ENCODE assay signal across 19 cellular contexts in the genomic region with DNA sequence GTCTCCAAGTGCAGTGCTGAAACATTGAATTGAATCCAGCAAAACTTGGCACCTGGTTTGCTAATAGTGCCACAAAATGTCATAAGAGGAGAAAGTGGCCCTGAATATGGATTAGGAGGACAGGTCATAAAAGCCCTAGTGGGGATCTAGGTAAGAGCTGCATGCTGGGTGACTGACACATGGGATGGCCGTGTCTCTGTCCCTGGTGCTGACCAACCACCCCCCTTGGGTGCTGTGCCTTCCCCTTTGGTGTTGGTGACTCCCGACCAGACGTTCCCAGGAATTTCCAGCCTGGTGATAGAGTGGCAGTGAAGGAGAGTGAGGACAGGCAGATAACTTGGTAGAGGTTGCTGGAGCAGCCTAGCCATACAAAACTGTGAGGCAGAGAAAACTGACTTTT.
A peak's percentile ranks its signal among the peaks of the same experiment; 100 is the strongest.
DNase-seq lines count a peak whose midpoint lies in the region; ATAC-seq and TF ChIP-seq lines count a peak whose summit lies in the region.
"Had no signal": no experiment of that assay in that cellular context is flagged by ENCODE, and none has a peak within 500 bp of the region (broad histone marks: within the 10 kb centered on the region; RNA-seq: fewer than 3 reads in every experiment).

No MANE protein-coding gene starts in this region.

- no peaks in the 10 kb centered on the region for H3K36me3 Mint-ChIP-seq in activated CD4-positive, alpha-beta T cell treated with anti-CD3 and anti-CD28 coated beads for 36 hours (ENCODE audit: low read depth)
- H3K36me3 Mint-ChIP-seq: brain had no signal

- H3K9me3 ChIP-seq in HEK293 (ENCODE audit: control insufficient read depth, insufficient read depth, low read depth, low read length), result no peaks in the 10 kb centered on the region
- no peaks in the 10 kb centered on the region for H3K9me3 ChIP-seq in esophagus muscularis mucosa
- H3K9me3 ChIP-seq: suprapubic skin had no signal

- no peaks in the 10 kb centered on the region for H3K4me1 Mint-ChIP-seq in activated CD4-positive, alpha-beta T cell treated with anti-CD3 and anti-CD28 coated beads for 36 hours
- H3K4me1 Mint-ChIP-seq: brain had no signal

- H3K36me3 ChIP-seq in HEK293 (ENCODE audit: control insufficient read depth in 2 of 2, insufficient read depth in 1 of 2, low read length in 2 of 2), result peaks cover 0 to 9% of the 10 kb centered on the region in 2 experiments; a peak in 1 of 3 replicates
- no peaks in the 10 kb centered on the region for H3K36me3 ChIP-seq in esophagus muscularis mucosa
- H3K36me3 ChIP-seq: suprapubic skin had no signal

- H3K27ac Mint-ChIP-seq in activated CD4-positive, alpha-beta T cell treated with anti-CD3 and anti-CD28 coated beads for 36 hours, result no peak overlapping the region
- H3K27ac Mint-ChIP-seq: brain; effector memory CD8-positive, alpha-beta T cell; T-helper 1 cell treated with Interleukin-12 subunit alpha and Interleukin-12 subunit beta and Interleukin-4 antibody, amounts not matched to agents 30 μg/mL and 1 μg/mL, for 36 hours had no signal

- no peak for TF ChIP-seq EP300 in esophagus muscularis mucosa (IDR thresholded peaks at IDR 0.05)

- H3K27ac ChIP-seq in HEK293 (ENCODE audit: extremely low read depth, low read depth, low read length) (no peak overlapping the region), RWPE1 (no peak overlapping the region), esophagus muscularis mucosa (replicated peaks in 1 of 4) (no peak overlapping the region)
- H3K27ac ChIP-seq: parathyroid adenoma, PC-9, suprapubic skin had no signal

- intact Hi-C loops in activated CD4-positive, alpha-beta T cell treated with anti-CD3 and anti-CD28 coated beads for 36 hours (cut with DNase I, micrococcal nuclease), result no loop called here
- intact Hi-C loops in esophagus muscularis mucosa (cut with DNase I), result no loop called here

- CTCF ChIA-PET in activated CD4-positive, alpha-beta T cell treated with anti-CD3 and anti-CD28 coated beads for 36 hours (lab: Charles Lee), result no interaction called here
- CTCF ChIA-PET in HEK293 (lab: Yijun Ruan, JAX), result no interaction called here
- CTCF ChIA-PET in RWPE1 (lab: Yijun Ruan, JAX), result no interaction called here

- peak; percentile 8 for DNase-seq in activated CD4-positive, alpha-beta T cell treated with anti-CD3 and anti-CD28 coated beads for 36 hours
- no peak for DNase-seq in activated CD4-positive, alpha-beta T cell treated with anti-CD3 and anti-CD28 coated beads for 48 hours
- DNase-seq in RWPE1 (ENCODE audit: low spot score) (peak; percentile 22), islet precursor cell (peak; percentile 60), esophagus muscularis mucosa (ENCODE audit: extremely low spot score) (no peak)
- DNase-seq: activated CD4-positive, alpha-beta T cell treated with anti-CD3 and anti-CD28 coated beads, Interleukin-2, amount 50 U/mL, for 4 hours; CD8-positive, alpha-beta memory T cell; effector memory CD8-positive, alpha-beta T cell; foreskin fibroblast; NCI-H446; stimulated activated CD4-positive, alpha-beta T cell treated with anti-CD3 and anti-CD28 coated beads, Interleukin-12 subunit alpha, Interleukin-12 subunit beta, amount 100 ng/mL, for 4 hours had no signal

- H3K27me3 ChIP-seq in esophagus muscularis mucosa, result no peaks in the 10 kb centered on the region
- H3K27me3 ChIP-seq: suprapubic skin had no signal

- H3K4me3 Mint-ChIP-seq in activated CD4-positive, alpha-beta T cell treated with anti-CD3 and anti-CD28 coated beads for 36 hours, result no peak overlapping the region
- H3K4me3 Mint-ChIP-seq: brain; CD8-positive, alpha-beta memory T cell; effector memory CD8-positive, alpha-beta T cell; T-helper 1 cell treated with Interleukin-12 subunit alpha and Interleukin-12 subunit beta and Interleukin-4 antibody, amounts not matched to agents 30 μg/mL and 1 μg/mL, for 36 hours had no signal

- H3K4me1 ChIP-seq in HEK293 (ENCODE audit: control insufficient read depth, insufficient read depth, low read length), result no peaks in the 10 kb centered on the region
- H3K4me1 ChIP-seq in esophagus muscularis mucosa, result no peaks in the 10 kb centered on the region
- H3K4me1 ChIP-seq: parathyroid adenoma, suprapubic skin had no signal

- no peak overlapping the region for H3K4me3 ChIP-seq in HEK293 (ENCODE audit: low read depth, low read length)
- H3K4me3 ChIP-seq in esophagus muscularis mucosa, result no peak overlapping the region
- H3K4me3 ChIP-seq: PC-9, suprapubic skin had no signal

- H3K27me3 Mint-ChIP-seq in activated CD4-positive, alpha-beta T cell treated with anti-CD3 and anti-CD28 coated beads for 36 hours, result no peaks in the 10 kb centered on the region

- TF ChIP-seq CTCF in HEK293 (tag by site-specific recombination; IDR thresholded peaks at IDR 0.05) (no peak), RWPE1 (conservative IDR thresholded peaks at IDR 0.05; ENCODE audit: low read depth) (no peak), esophagus muscularis mucosa (IDR thresholded peaks at IDR 0.05) (no peak)

- no peak for TF ChIP-seq POLR2A in esophagus muscularis mucosa (IDR thresholded peaks at IDR 0.05; ENCODE audit: low read depth)

- no peak for ATAC-seq in activated CD4-positive, alpha-beta T cell treated with anti-CD3 and anti-CD28 coated beads for 36 hours
- ATAC-seq in GM19452 (IDR thresholded peaks at IDR 0.05; ENCODE audit: unreplicated experiment) (no peak), GM18511 (IDR thresholded peaks at IDR 0.05; ENCODE audit: unreplicated experiment) (no peak)
- ATAC-seq: effector memory CD8-positive, alpha-beta T cell had no signal

- 40% methylated on average over 3 of the region's 3 CpGs for WGBS in esophagus muscularis mucosa

- POLR2A ChIA-PET in activated CD4-positive, alpha-beta T cell treated with anti-CD3 and anti-CD28 coated beads for 36 hours (lab: Charles Lee), result no interaction called here
- POLR2A ChIA-PET in HEK293 (lab: Yijun Ruan, JAX) (no interaction called here), RWPE1 (lab: Yijun Ruan, JAX; ENCODE audit: low non-redundant PET) (no interaction called here)

- H3K9me3 Mint-ChIP-seq in activated CD4-positive, alpha-beta T cell treated with anti-CD3 and anti-CD28 coated beads for 36 hours (ENCODE audit: low read depth), result no peaks in the 10 kb centered on the region
- H3K9me3 Mint-ChIP-seq: brain; CD8-positive, alpha-beta memory T cell; effector memory CD8-positive, alpha-beta T cell; T-helper 1 cell treated with Interleukin-12 subunit alpha and Interleukin-12 subunit beta and Interleukin-4 antibody, amounts not matched to agents 30 μg/mL and 1 μg/mL, for 36 hours had no signal

TF ChIP-seq in HEK293, 187 proteins besides CTCF, POLR2A, EP300 and RAD21:
- TF ChIP-seq ZNF501 (tag by site-specific recombination; IDR thresholded peaks at IDR 0.05), result no peak
- TF ChIP-seq, protein P1, sequence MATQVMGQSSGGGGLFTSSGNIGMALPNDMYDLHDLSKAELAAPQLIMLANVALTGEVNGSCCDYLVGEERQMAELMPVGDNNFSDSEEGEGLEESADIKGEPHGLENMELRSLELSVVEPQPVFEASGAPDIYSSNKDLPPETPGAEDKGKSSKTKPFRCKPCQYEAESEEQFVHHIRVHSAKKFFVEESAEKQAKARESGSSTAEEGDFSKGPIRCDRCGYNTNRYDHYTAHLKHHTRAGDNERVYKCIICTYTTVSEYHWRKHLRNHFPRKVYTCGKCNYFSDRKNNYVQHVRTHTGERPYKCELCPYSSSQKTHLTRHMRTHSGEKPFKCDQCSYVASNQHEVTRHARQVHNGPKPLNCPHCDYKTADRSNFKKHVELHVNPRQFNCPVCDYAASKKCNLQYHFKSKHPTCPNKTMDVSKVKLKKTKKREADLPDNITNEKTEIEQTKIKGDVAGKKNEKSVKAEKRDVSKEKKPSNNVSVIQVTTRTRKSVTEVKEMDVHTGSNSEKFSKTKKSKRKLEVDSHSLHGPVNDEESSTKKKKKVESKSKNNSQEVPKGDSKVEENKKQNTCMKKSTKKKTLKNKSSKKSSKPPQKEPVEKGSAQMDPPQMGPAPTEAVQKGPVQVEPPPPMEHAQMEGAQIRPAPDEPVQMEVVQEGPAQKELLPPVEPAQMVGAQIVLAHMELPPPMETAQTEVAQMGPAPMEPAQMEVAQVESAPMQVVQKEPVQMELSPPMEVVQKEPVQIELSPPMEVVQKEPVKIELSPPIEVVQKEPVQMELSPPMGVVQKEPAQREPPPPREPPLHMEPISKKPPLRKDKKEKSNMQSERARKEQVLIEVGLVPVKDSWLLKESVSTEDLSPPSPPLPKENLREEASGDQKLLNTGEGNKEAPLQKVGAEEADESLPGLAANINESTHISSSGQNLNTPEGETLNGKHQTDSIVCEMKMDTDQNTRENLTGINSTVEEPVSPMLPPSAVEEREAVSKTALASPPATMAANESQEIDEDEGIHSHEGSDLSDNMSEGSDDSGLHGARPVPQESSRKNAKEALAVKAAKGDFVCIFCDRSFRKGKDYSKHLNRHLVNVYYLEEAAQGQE (tag by site-specific recombination; IDR thresholded peaks at IDR 0.05), result peak; percentile 94
- TF ChIP-seq ZNF670 (tag by site-specific recombination; IDR thresholded peaks at IDR 0.05; ENCODE audit: low read depth), result no peak

Comparison
In these comparisons a context has a peak if more than half of its experiments do, and no peak if none do; other contexts are left out.
1. DNase-seq: peak in activated CD4-positive, alpha-beta T cell treated with anti-CD3 and anti-CD28 coated beads for 36 hours (single experiment), RWPE1 (single experiment) and islet precursor cell (single experiment); none in activated CD4-positive, alpha-beta T cell treated with anti-CD3 and anti-CD28 coated beads for 48 hours (single experiment) and esophagus muscularis mucosa (single experiment).